ENCODE assay signal across 1 cellular context in the genomic region with DNA sequence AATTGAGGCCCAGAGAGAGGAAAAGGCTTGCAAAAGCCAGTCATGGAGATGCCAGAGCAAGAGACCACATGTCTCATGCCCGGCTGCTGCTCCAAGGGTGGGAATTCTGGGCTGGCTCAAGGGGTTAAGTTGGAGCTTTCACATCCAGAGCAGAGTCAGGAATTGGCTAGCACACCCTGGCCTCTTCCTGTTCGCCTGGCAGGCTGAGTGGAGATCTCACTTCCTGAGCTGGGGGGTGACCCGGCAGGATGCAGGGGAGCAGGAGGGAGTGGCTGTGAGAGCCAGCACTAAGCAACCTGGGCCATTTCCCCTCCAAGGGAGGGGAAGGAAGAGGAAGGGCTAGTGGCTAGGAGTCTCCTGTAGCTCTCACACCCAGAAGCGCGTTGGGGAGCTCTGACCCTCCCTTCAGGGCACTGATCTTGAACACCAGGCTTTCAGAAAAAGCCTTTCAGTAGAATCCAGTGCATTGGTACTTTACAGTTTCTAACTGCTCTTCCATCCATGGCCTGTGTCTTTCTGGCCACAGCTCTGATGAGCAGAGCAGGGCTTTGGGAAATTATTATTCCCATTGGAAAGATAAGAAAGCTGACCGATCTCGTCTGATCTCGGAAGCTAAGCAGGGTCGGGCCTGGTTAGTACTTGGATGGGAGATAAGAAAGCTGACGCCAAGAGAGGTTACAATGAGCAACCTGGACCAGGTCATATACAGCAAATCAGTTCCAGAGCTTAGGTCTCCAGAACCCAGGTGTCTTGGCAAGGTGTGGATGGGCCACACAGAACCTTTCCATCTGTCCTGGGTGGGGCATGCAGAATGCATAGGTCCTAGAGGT.
A peak's percentile ranks its signal among the peaks of the same experiment; 100 is the strongest.
TF ChIP-seq lines count a peak whose summit lies in the region.

No MANE protein-coding gene starts in this region.

TF ChIP-seq in H1, 55 proteins besides CTCF, POLR2A, EP300 and RAD21:
- no peak for TF ChIP-seq PHF8 (conservative IDR thresholded peaks at IDR 0.05; ENCODE audit: low read depth, low read length)
- TF ChIP-seq POU5F1 (IDR thresholded peaks at IDR 0.05; ENCODE audit: low read depth, low read length): no peak
- no peak for TF ChIP-seq BCL11A (IDR thresholded peaks at IDR 0.05; ENCODE audit: low read depth in 2 of 2, low read length in 2 of 2)
- TF ChIP-seq SP1 (IDR thresholded peaks at IDR 0.05; ENCODE audit: low read depth, low read length): 0 out of 2 replicates have a peak, but pooled peaks have one; percentile 24
- TF ChIP-seq, protein P1, sequence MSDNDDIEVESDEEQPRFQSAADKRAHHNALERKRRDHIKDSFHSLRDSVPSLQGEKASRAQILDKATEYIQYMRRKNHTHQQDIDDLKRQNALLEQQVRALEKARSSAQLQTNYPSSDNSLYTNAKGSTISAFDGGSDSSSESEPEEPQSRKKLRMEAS (IDR thresholded peaks at IDR 0.05): peak; percentile 13; the same call in 1 of the 2 replicates
- TF ChIP-seq CHD2 (IDR thresholded peaks at IDR 0.05; ENCODE audit: low read length): no peak
- 0 out of 2 replicates have a peak, but pooled peaks have one; percentile 33 for TF ChIP-seq E2F6 (IDR thresholded peaks at IDR 0.05)
- TF ChIP-seq NANOG (IDR thresholded peaks at IDR 0.05; ENCODE audit: insufficient read depth, low read depth, low read length, poor library complexity, severe bottlenecking): no peak
